8 cellular contexts compared by ENCODE assay signal in genomic region chr17:29293890-29294579, GRCh38. TPM values are rescaled to one million over a fixed set of nuclear protein-coding genes. Genes with fewer than 3 reads are reported as not detected.
DNase-seq lines count a peak whose midpoint lies in the region; ATAC-seq and TF ChIP-seq lines count a peak whose summit lies in the region.

A gene with protein sequence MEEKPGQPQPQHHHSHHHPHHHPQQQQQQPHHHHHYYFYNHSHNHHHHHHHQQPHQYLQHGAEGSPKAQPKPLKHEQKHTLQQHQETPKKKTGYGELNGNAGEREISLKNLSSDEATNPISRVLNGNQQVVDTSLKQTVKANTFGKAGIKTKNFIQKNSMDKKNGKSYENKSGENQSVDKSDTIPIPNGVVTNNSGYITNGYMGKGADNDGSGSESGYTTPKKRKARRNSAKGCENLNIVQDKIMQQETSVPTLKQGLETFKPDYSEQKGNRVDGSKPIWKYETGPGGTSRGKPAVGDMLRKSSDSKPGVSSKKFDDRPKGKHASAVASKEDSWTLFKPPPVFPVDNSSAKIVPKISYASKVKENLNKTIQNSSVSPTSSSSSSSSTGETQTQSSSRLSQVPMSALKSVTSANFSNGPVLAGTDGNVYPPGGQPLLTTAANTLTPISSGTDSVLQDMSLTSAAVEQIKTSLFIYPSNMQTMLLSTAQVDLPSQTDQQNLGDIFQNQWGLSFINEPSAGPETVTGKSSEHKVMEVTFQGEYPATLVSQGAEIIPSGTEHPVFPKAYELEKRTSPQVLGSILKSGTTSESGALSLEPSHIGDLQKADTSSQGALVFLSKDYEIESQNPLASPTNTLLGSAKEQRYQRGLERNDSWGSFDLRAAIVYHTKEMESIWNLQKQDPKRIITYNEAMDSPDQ (minus strand): TSS chr17:29294148. CDS start chr17:29294059, 89 bp downstream.

- H3K4me3 Mint-ChIP-seq in type B pancreatic cell: peak within 1 kb of the TSS; percentile 100

- H3K4me3 ChIP-seq in heart left ventricle: peak within 1 kb of the TSS; percentile 61 to 99 (median 90)

- no peak for TF ChIP-seq CTCF in GM13976 (IDR thresholded peaks at IDR 0.05; ENCODE audit: borderline replicate concordance, control extremely low read depth, extremely low read depth, insufficient read depth, missing control alignments)
- TF ChIP-seq CTCF in heart left ventricle (IDR thresholded peaks at IDR 0.05): peak in 2 of 12 donors; percentile 19 to 30
- TF ChIP-seq CTCF in type B pancreatic cell (conservative IDR thresholded peaks at IDR 0.05): no peak

- H3K4me1 Mint-ChIP-seq in type B pancreatic cell (ENCODE audit: unreplicated experiment): peaks cover 22% of the 10 kb centered on the region

- H3K27me3 ChIP-seq in heart left ventricle: no peaks in the 10 kb centered on the region

- peaks cover 0 to 19% (median 12%) of the 10 kb centered on the region in 9 donors for H3K36me3 ChIP-seq in heart left ventricle

- peaks cover 5 to 38% (median 29%) of the 10 kb centered on the region in 12 donors for H3K4me1 ChIP-seq in heart left ventricle

- in situ Hi-C loops in GM13976 (cut with MboI; ENCODE audit: low sequenced_read_pairs, unreplicated experiment): no loop called here

- peak within 1 kb of the TSS; percentile 100 for H3K27ac Mint-ChIP-seq in type B pancreatic cell

- no peaks in the 10 kb centered on the region for H3K9me3 ChIP-seq in heart left ventricle

- H3K27ac ChIP-seq in heart left ventricle: peak within 1 kb of the TSS; percentile 92 to 100 (median 96)

- H3K36me3 Mint-ChIP-seq in type B pancreatic cell: peaks cover 7% of the 10 kb centered on the region

- H3K9me3 Mint-ChIP-seq in type B pancreatic cell: no peaks in the 10 kb centered on the region

- H3K27me3 Mint-ChIP-seq in type B pancreatic cell: peaks cover 3% of the 10 kb centered on the region

- ATAC-seq in HG02870 (IDR thresholded peaks at IDR 0.05; ENCODE audit: unreplicated experiment) (peak; percentile 82), heart left ventricle (peak; percentile 94 to 98 (median 98))

- intact Hi-C loops in T-helper 1 cell treated with Interleukin-12 subunit alpha and Interleukin-12 subunit beta and Interleukin-4 antibody, amounts not matched to agents 30 ng/mL and 1 ng/mL, for 36 hours (cut with micrococcal nuclease): loop anchor here (1.0 to 10.0 kb wide), 11 partner anchors 75 to 959 kb away; partner anchors contain the start of genes IFT20, MYO18A, NSRP1 and RPL23A
- intact Hi-C loops in heart left ventricle (cut with DNase I): loop anchor here in 9 of 10 donors (2.0 to 10.0 kb wide), 5 partner anchors 145 to 569 kb away; partner anchors contain the start of genes NEK8 (in 1 of the 9) and TLCD1 (in 1 of the 9)

- TF ChIP-seq POLR2A in heart left ventricle (IDR thresholded peaks at IDR 0.05): peak; percentile 100

- WGBS in heart left ventricle, 4 donors: 0 to 1% (median 0%) methylated on average over 28 to 31 of the region's 31 CpGs

- DNase-seq in GM13976 (ENCODE audit: low spot score): peak; percentile 96
- peak; percentile 96 for DNase-seq in NCI-H146 treated with DMSO at 0.1 percent for 48 hours (lab: John Stamatoyannopoulos, UW; ENCODE audit: unreplicated experiment)
- peak; percentile 96 for DNase-seq in amniotic epithelial cell (ENCODE audit: low read depth)
- DNase-seq in heart left ventricle: peak; percentile 99 to 100 (median 100)
- peak; percentile 100 for DNase-seq in pons (ENCODE audit: low spot score)
- peak; percentile 98 for DNase-seq in type B pancreatic cell (ENCODE audit: extremely low spot score, unreplicated experiment)

RNA-seq across cellular contexts. Expression of the gene that starts here (rescaled TPM):
- total RNA-seq in T-helper 1 cell treated with Interleukin-12 subunit alpha and Interleukin-12 subunit beta and Interleukin-4 antibody, amounts not matched to agents 30 ng/mL and 1 ng/mL, for 36 hours: 75.4 and 79.1 TPM in 2 replicates
- total RNA-seq in heart left ventricle (10 to 100 TPM; 24.2 to 51.5 (median 35.7) TPM), type B pancreatic cell (ENCODE audit: low replicate concordance) (56.0 and 63.6 TPM in 2 replicates)
- polyA plus RNA-seq in heart left ventricle: 10 to 100 TPM in 1 of 2 donors, 1 to 10 TPM in 1; 8.4 to 16.6 TPM

Comparison
In these comparisons a context has a peak if more than half of its experiments do, and no peak if none do; other contexts are left out.
1. Peak in every context shown above with its lines: DNase-seq, ATAC-seq, H3K4me3 ChIP-seq and H3K27ac ChIP-seq.